Comparison of ENCODE assay signal across 19 cellular contexts in the genomic region with DNA sequence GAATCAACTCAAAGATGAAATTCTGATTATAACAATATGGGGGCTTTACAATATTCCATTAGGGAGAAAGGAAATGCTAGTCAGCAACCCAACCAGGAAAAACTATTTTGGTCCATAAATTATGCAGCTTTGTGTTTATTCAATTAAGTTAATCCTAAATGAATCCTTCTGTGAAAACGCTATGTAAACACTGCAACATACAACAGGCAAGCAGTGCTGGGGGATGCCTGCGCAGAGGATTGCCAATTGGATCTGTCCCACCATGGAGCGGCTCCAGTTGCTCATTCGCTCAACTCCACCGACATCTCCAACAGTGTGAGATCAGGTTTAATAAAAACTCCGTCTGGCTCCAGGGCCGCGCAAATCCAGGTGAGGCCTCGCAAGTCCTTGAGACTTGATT.
"Had no signal": no experiment of that assay in that cellular context is flagged by ENCODE, and none has a peak within 500 bp of the region (broad histone marks: within the 10 kb centered on the region; RNA-seq: fewer than 3 reads in every experiment).

No MANE protein-coding gene starts in this region.

- H3K27me3 ChIP-seq: esophagus squamous epithelium, gastrocnemius medialis, sigmoid colon, stomach, transverse colon had no signal

- H3K4me1 ChIP-seq: esophagus squamous epithelium, gastrocnemius medialis, left ventricle myocardium inferior, parathyroid adenoma, prostate gland, sigmoid colon, transverse colon had no signal

- H3K79me2 ChIP-seq: parathyroid adenoma had no signal

- H3K36me3 ChIP-seq: esophagus squamous epithelium, gastrocnemius medialis, left ventricle myocardium inferior, prostate gland, sigmoid colon, stomach, thoracic aorta, transverse colon had no signal

- H3K4me3 ChIP-seq: esophagus squamous epithelium, gastrocnemius medialis, left ventricle myocardium inferior, lung, prostate gland, sigmoid colon, skin epidermis, stomach, thoracic aorta, transverse colon had no signal

- DNase-seq: dermis blood vessel endothelial cell; esophagus squamous epithelium; gastrocnemius medialis; immature natural killer cell; left ventricle myocardium inferior; mesenchymal stem cell; naive B cell; sigmoid colon; stimulated activated CD4-positive, alpha-beta T cell treated with anti-CD3 and anti-CD28 coated beads, Interleukin-2, amount 100 ng/mL, for 24 hours; stimulated activated CD4-positive, alpha-beta T cell treated with anti-CD3 and anti-CD28 coated beads, Interleukin-4, amount 100 ng/mL, for 4 hours; stimulated activated naive B cell treated with anti-CD40 and anti-IgM and Interleukin-4, amounts not matched to agents 10 μg/mL and 1 μg/mL and 100 μg/mL, for 72 hours; stomach; substantia nigra; transverse colon had no signal

- H3K27ac ChIP-seq: esophagus squamous epithelium, gastrocnemius medialis, left ventricle myocardium inferior, parathyroid adenoma, prostate gland, sigmoid colon, stomach, transverse colon had no signal

- ATAC-seq: gastrocnemius medialis; stimulated activated naive B cell treated with anti-CD40 and anti-IgM and Interleukin-4, amounts not matched to agents 10 μg/mL and 1 μg/mL and 100 μg/mL, for 72 hours had no signal

- H3K9me3 ChIP-seq: esophagus squamous epithelium, gastrocnemius medialis, prostate gland, sigmoid colon, thoracic aorta, transverse colon had no signal

- H2AFZ ChIP-seq: parathyroid adenoma had no signal
